37 cellular contexts compared by ENCODE assay signal in genomic region chr9:133649194-133649593, GRCh38. TPM values are rescaled to one million over a fixed set of nuclear protein-coding genes. Genes with fewer than 3 reads are reported as not detected.
"Had no signal": no experiment of that assay in that cellular context is flagged by ENCODE, and none has a peak within 500 bp of the region (broad histone marks: within the 10 kb centered on the region; RNA-seq: fewer than 3 reads in every experiment).

No MANE protein-coding gene starts in this region.

- DNase-seq: activated B cell treated with CpG ODN at 0.5 μM for 24 hours; activated CD4-positive, alpha-beta memory T cell treated with anti-CD3 and anti-CD28 coated beads for 36 hours; activated CD4-positive, alpha-beta T cell treated with anti-CD3 and anti-CD28 coated beads for 4 hours; activated CD4-positive, alpha-beta T cell treated with anti-CD3 and anti-CD28 coated beads, Interleukin-2, amount 10 ng/mL, durations not matched to agents 24 days and 14 days; activated CD4-positive, alpha-beta T cell treated with anti-CD3 and anti-CD28 coated beads, Interleukin-2, amount 50 U/mL, for 1 hour; activated CD4-positive, alpha-beta T cell treated with anti-CD3 and anti-CD28 coated beads, Interleukin-2, amount 50 U/mL, for 4 hours; activated CD4-positive, CD25-positive, alpha-beta regulatory T cell treated with anti-CD3 and anti-CD28 coated beads, Interleukin-2, amount 50 U/mL, for 72 hours; activated CD8-positive, alpha-beta memory T cell treated with anti-CD3 and anti-CD28 coated beads, Interleukin-2, amount 50 U/mL, for 4 hours; activated CD8-positive, alpha-beta T cell treated with anti-CD3 and anti-CD28 coated beads for 36 hours; activated effector memory CD4-positive, alpha-beta T cell treated with anti-CD3 and anti-CD28 coated beads, Interleukin-2, amount 50 U/mL, for 16 hours; activated gamma-delta T cell treated with Interleukin-2 at 50 U/mL for 16 hours; activated naive CD4-positive, alpha-beta T cell; activated naive CD4-positive, alpha-beta T cell treated with anti-CD3 and anti-CD28 coated beads for 36 hours; activated naive CD4-positive, alpha-beta T cell treated with anti-CD3 and anti-CD28 coated beads, Interleukin-2, amount 50 U/mL, for 16 hours; activated naive CD8-positive, alpha-beta T cell treated with anti-CD3 and anti-CD28 coated beads for 36 hours; activated T-cell treated with anti-CD3 and anti-CD28 coated beads for 4 hours; activated T-cell treated with anti-CD3 and anti-CD28 coated beads, Interleukin-2, amount 50 U/mL, for 1 hour; activated T-cell treated with anti-CD3 and anti-CD28 coated beads, Interleukin-2, amount 50 U/mL, for 4 hours; activated T-cell treated with anti-CD3 and anti-CD28 coated beads, Interleukin-2, amount 50 U/mL, for 72 hours; adrenal gland; amniotic stem cell; aorta; body of pancreas; brain microvascular endothelial cell; central memory CD4-positive, alpha-beta T cell; T-helper 1 cell; T-helper 2 cell; T-helper 9 cell had no signal

- H3K36me3 ChIP-seq: adrenal gland, brain microvascular endothelial cell, breast epithelium had no signal

- ATAC-seq: activated CD8-positive, alpha-beta T cell treated with anti-CD3 and anti-CD28 coated beads for 36 hours; activated naive CD4-positive, alpha-beta T cell treated with anti-CD3 and anti-CD28 coated beads, Interleukin-2, amount 50 U/mL, for 72 hours; activated T-cell treated with anti-CD3 and anti-CD28 coated beads, Interleukin-2, amount 50 U/mL, for 4 hours; activated T-cell treated with anti-CD3 and anti-CD28 coated beads, Interleukin-2, amount 50 U/mL, for 72 hours; activated T-helper 17 cell treated with anti-CD3 and anti-CD28 coated beads, Interleukin-2, amount 50 U/mL, for 72 hours; body of pancreas had no signal

- H3K4me1 ChIP-seq: adrenal gland, body of pancreas, breast epithelium had no signal

- FAIRE-seq: astrocyte, TTC549 had no signal

- H3K4me3 ChIP-seq: adrenal gland, body of pancreas, breast epithelium had no signal

- H3K9me3 ChIP-seq: adrenal gland, body of pancreas, breast epithelium had no signal

- H3K27me3 ChIP-seq: adrenal gland, body of pancreas, brain microvascular endothelial cell had no signal

- H3K27ac ChIP-seq: adrenal gland, body of pancreas, brain microvascular endothelial cell, breast epithelium, VCaP had no signal

RNA-seq across cellular contexts. Expression of gene DBH, which starts 13.0 kb away (rescaled TPM):
- total RNA-seq: activated B cell treated with CpG ODN at 0.5 μM for 24 hours; activated CD4-positive, alpha-beta memory T cell treated with anti-CD3 and anti-CD28 coated beads for 36 hours; activated CD4-positive, alpha-beta T cell treated with anti-CD3 and anti-CD28 coated beads, Interleukin-2, amount 10 ng/mL, durations not matched to agents 24 days and 14 days; activated CD8-positive, alpha-beta memory T cell treated with anti-CD3 and anti-CD28 coated beads for 36 hours; activated CD8-positive, alpha-beta T cell treated with anti-CD3 and anti-CD28 coated beads for 36 hours; activated naive CD4-positive, alpha-beta T cell treated with anti-CD3 and anti-CD28 coated beads for 36 hours; activated naive CD4-positive, alpha-beta T cell treated with anti-CD3 and anti-CD28 coated beads, Interleukin-2, amount 50 U/mL, for 72 hours; activated naive CD8-positive, alpha-beta T cell treated with anti-CD3 and anti-CD28 coated beads for 36 hours; activated T-cell treated with anti-CD3 and anti-CD28 coated beads, Interleukin-2, amount 50 U/mL, for 4 hours; activated T-cell treated with anti-CD3 and anti-CD28 coated beads, Interleukin-2, amount 50 U/mL, for 72 hours; activated T-helper 1 cell treated with anti-CD3 and anti-CD28 coated beads, Interleukin-12 subunit alpha, Interleukin-12 subunit beta, Interleukin-2, Interleukin-4 antibody, amounts not matched to agents 30 ng/mL and 10 ng/mL and 1 ng/mL, durations not matched to agents 14 hours and 24 hours and 36 hours; activated T-helper 17 cell treated with anti-CD3 and anti-CD28 coated beads, Interleukin-2, amount 50 U/mL, for 72 hours; aorta; astrocyte; body of pancreas; breast epithelium; cardiac septum had no signal
- polyA plus RNA-seq: aorta had no signal

RNA-seq across cellular contexts. Expression of gene FAM163B, which starts 40.0 kb away (rescaled TPM):
- total RNA-seq: activated B cell treated with CpG ODN at 0.5 μM for 24 hours; activated CD4-positive, alpha-beta memory T cell treated with anti-CD3 and anti-CD28 coated beads for 36 hours; activated CD4-positive, alpha-beta T cell treated with anti-CD3 and anti-CD28 coated beads, Interleukin-2, amount 10 ng/mL, durations not matched to agents 24 days and 14 days; activated CD8-positive, alpha-beta memory T cell treated with anti-CD3 and anti-CD28 coated beads for 36 hours; activated CD8-positive, alpha-beta T cell treated with anti-CD3 and anti-CD28 coated beads for 36 hours; activated naive CD4-positive, alpha-beta T cell treated with anti-CD3 and anti-CD28 coated beads for 36 hours; activated naive CD4-positive, alpha-beta T cell treated with anti-CD3 and anti-CD28 coated beads, Interleukin-2, amount 50 U/mL, for 72 hours; activated naive CD8-positive, alpha-beta T cell treated with anti-CD3 and anti-CD28 coated beads for 36 hours; activated T-cell treated with anti-CD3 and anti-CD28 coated beads, Interleukin-2, amount 50 U/mL, for 4 hours; activated T-cell treated with anti-CD3 and anti-CD28 coated beads, Interleukin-2, amount 50 U/mL, for 72 hours; activated T-helper 1 cell treated with anti-CD3 and anti-CD28 coated beads, Interleukin-12 subunit alpha, Interleukin-12 subunit beta, Interleukin-2, Interleukin-4 antibody, amounts not matched to agents 30 ng/mL and 10 ng/mL and 1 ng/mL, durations not matched to agents 14 hours and 24 hours and 36 hours; activated T-helper 17 cell treated with anti-CD3 and anti-CD28 coated beads, Interleukin-2, amount 50 U/mL, for 72 hours; aorta; astrocyte; breast epithelium; cardiac septum had no signal
- polyA plus RNA-seq: aorta had no signal
